In genomic region chr7:102337420-102337819, GRCh38 we compare ENCODE assay signal across 14 cellular contexts. TPM values are rescaled to one million over a fixed set of nuclear protein-coding genes. Genes with fewer than 3 reads are reported as not detected.
DNase-seq lines count a peak whose midpoint lies in the region; ATAC-seq, FAIRE-seq and TF ChIP-seq lines count a peak whose summit lies in the region.
"Not testable (repeated sequence)": the region's sequence is repeated elsewhere in the genome, so short reads cannot be mapped to it uniquely, and the experiment has no call there.
"Had no signal": no experiment of that assay in that cellular context is flagged by ENCODE, and none has a peak within 500 bp of the region (broad histone marks: within the 10 kb centered on the region; RNA-seq: fewer than 3 reads in every experiment).

No MANE protein-coding gene starts in this region.

- not testable (repeated sequence) for TF ChIP-seq CTCF in DOHH2 (IDR thresholded peaks at IDR 0.05; ENCODE audit: low read depth, low read length, poor library complexity, severe bottlenecking); OCI-LY3 (IDR thresholded peaks at IDR 0.05; ENCODE audit: low read depth, low read length); GM12878 (IDR thresholded peaks at IDR 0.05 in 2 of 3, conservative IDR thresholded peaks at IDR 0.05 in 1 of 3; ENCODE audit: control insufficient read depth in 2 of 3, extremely low read depth in 1 of 3, insufficient read depth in 1 of 3, low read depth in 3 of 3, low read length in 3 of 3)

- H3K79me2 ChIP-seq in DOHH2 (ENCODE audit: control insufficient read depth, low read length) = peaks cover 54% of the 10 kb centered on the region
- not testable (repeated sequence) for H3K79me2 ChIP-seq in OCI-LY3 (ENCODE audit: low read length); GM12878 (ENCODE audit: control insufficient read depth, insufficient read depth, low read length)

- H3K9ac ChIP-seq in OCI-LY3 (ENCODE audit: low read length) (peak overlapping the region; percentile 68), GM12878 (ENCODE audit: control insufficient read depth, insufficient read depth, low read length) (peak overlapping the region; percentile 50; the same call in 1 of the 2 replicates)

- H3K4me3 ChIP-seq in DOHH2 (ENCODE audit: low read length) = peak overlapping the region; percentile 77
- peak overlapping the region; percentile 73 for H3K4me3 ChIP-seq in OCI-LY3 (ENCODE audit: low read length)
- H3K4me3 ChIP-seq in SJCRH30 = peak overlapping the region; percentile 52
- H3K4me3 ChIP-seq in GM12878 = peak overlapping the region; percentile 41; the same call in 1 of the 2 replicates

- H3K4me2 ChIP-seq in DOHH2 (ENCODE audit: low read length) (peak overlapping the region; percentile 67), OCI-LY3 (ENCODE audit: low read length) (peak overlapping the region; percentile 82), GM12878 (ENCODE audit: control insufficient read depth, insufficient read depth) (peak overlapping the region; percentile 64; the same call in 1 of the 2 replicates)

- not testable (repeated sequence) for TF ChIP-seq POLR2A in GM12878 (IDR thresholded peaks at IDR 0.05; ENCODE audit: low read depth, low read length)

- POLR2A ChIA-PET in GM12878 (lab: Charles Lee) = interaction anchor here (0.6 to 1.6 kb wide), 5 partner anchors 32 to 1020 kb away, joined by 3 to 7 read pairs (median 4); no protein-coding TSS in a partner anchor

- not testable (repeated sequence) for TF ChIP-seq RAD21 in GM12878 (IDR thresholded peaks at IDR 0.05; ENCODE audit: insufficient read depth, low read depth, low read length)

- H2AFZ ChIP-seq in OCI-LY3 (ENCODE audit: low read depth, low read length) (peak overlapping the region; percentile 63; the same call in 1 of the 2 replicates), GM12878 (ENCODE audit: control insufficient read depth, low read depth, low read length) (peak overlapping the region; percentile 44)

- H3K36me3 ChIP-seq in DOHH2 (ENCODE audit: control insufficient read depth, low read length) = peaks cover 18% of the 10 kb centered on the region
- not testable (repeated sequence) for H3K36me3 ChIP-seq in OCI-LY3 (replicated peaks; ENCODE audit: low read depth, low read length); SJCRH30; GM12878 (ENCODE audit: control insufficient read depth in 2 of 2, insufficient read depth in 2 of 2, low read length in 1 of 2)

- TF ChIP-seq EP300 in GM12878 (IDR thresholded peaks at IDR 0.05; ENCODE audit: borderline replicate concordance in 1 of 2, control insufficient read depth in 1 of 2, low read depth in 2 of 2, low read length in 2 of 2) = not testable (repeated sequence)

- H3K4me1 ChIP-seq in DOHH2 (ENCODE audit: control insufficient read depth, low read length) = peaks cover 48% of the 10 kb centered on the region
- not testable (repeated sequence) for H3K4me1 ChIP-seq in OCI-LY3 (ENCODE audit: low read length); SJCRH30; GM12878 (ENCODE audit: control insufficient read depth, insufficient read depth, low read length)

- H3K27ac ChIP-seq in DOHH2 (ENCODE audit: low read depth, low read length) (peak overlapping the region; percentile 85), OCI-LY3 (ENCODE audit: low read length) (peak overlapping the region; percentile 63), GM12878 (ENCODE audit: control insufficient read depth, insufficient read depth) (peak overlapping the region; percentile 55)
- not testable (repeated sequence) for H3K27ac ChIP-seq in SJCRH30

- not testable (repeated sequence) for H3K27me3 ChIP-seq in DOHH2 (ENCODE audit: control insufficient read depth, low read length); OCI-LY3 (ENCODE audit: low read depth, low read length); SJCRH30; GM12878 (replicated peaks in 1 of 2; ENCODE audit: control insufficient read depth in 2 of 2, insufficient read depth in 2 of 2, low read length in 1 of 2)

- not testable (repeated sequence) for H3K9me2 ChIP-seq in DOHH2 (replicated peaks; ENCODE audit: control insufficient read depth, low read length)

- H4K20me1 ChIP-seq in DOHH2 (ENCODE audit: control insufficient read depth, insufficient read depth, low read depth, low read length); OCI-LY3 (ENCODE audit: insufficient read depth, low read length); GM12878 (ENCODE audit: control insufficient read depth, insufficient read depth): not testable (repeated sequence)

- RAD21 ChIA-PET in GM12878 (lab: Charles Lee; ENCODE audit: unreplicated experiment) = interaction anchor here (0.8 to 1.5 kb wide), 2 partner anchors 26 to 31 kb away, joined by 4 read pairs; no protein-coding TSS in a partner anchor

- WGBS in GM12878 (ENCODE audit: insufficient coverage, insufficient replicate concordance, low lambda C conversion rate, missing lambda C conversion rate) = 3% methylated on average over 4 of the region's 4 CpGs

- CTCF ChIA-PET in GM12878 (lab: Yijun Ruan, JAX) = not testable (repeated sequence)

- peak; percentile 77 for ATAC-seq in GM12878

- in situ Hi-C loops in GM12878 (cut with MboI) = not testable (repeated sequence)

- not testable (repeated sequence) for DNase-seq in GM18507 (ENCODE audit: extremely low spot score, insufficient read length, low read depth); SJCRH30; GM12878 (ENCODE audit: low read depth, low spot score)
- peak; percentile 58 for DNase-seq in NCI-H524 treated with DMSO at 0.1 percent for 48 hours (lab: John Stamatoyannopoulos, UW)

- BruUV-seq in GM12878 (replicated peaks; lab: Mats Ljungman, UMichigan) = not testable (repeated sequence)

- not testable (repeated sequence) for H3K9me3 ChIP-seq in DOHH2 (ENCODE audit: control insufficient read depth, insufficient read depth, low read length); OCI-LY3 (ENCODE audit: insufficient read depth, low read length); SJCRH30 (replicated peaks); GM12878 (replicated peaks; ENCODE audit: control insufficient read depth, insufficient read depth, low read length)

- peaks cover 18% of the 10 kb centered on the region for H3F3A ChIP-seq in DOHH2 (ENCODE audit: control insufficient read depth, insufficient read depth)

- SMC1A ChIA-PET in GM12878 (lab: Charles Lee; ENCODE audit: uncharacterized antibody, unreplicated experiment) = not testable (repeated sequence)

- FAIRE-seq in GM18507 (lab: Jason Lieb, UNC) = peak; percentile 58
- FAIRE-seq in GM12878 (lab: Jason Lieb, UNC) = not testable (repeated sequence)

- intact Hi-C loops in GM12878 (cut with micrococcal nuclease; ENCODE audit: unreplicated experiment) = not testable (repeated sequence)

RNA-seq across cellular contexts. Expression of gene SPDYE6, which starts 18.8 kb away (rescaled TPM):
- not detected in 2 replicates for total RNA-seq in SJCRH30 (2014; rRNA removed; shearing (Covaris generic))
- total RNA-seq in GM12878 (2013; cell fraction: nucleolus; rRNA removed) = not detected in 2 replicates
- total RNA-seq in GM12878 (2014; rRNA removed) (not detected in 2 replicates), GM12878 (2014; rRNA removed; fragmentation: Illumina TruSeq; extraction: Trizol) (not detected in 2 replicates), GM12878 (2021) (not detected in 2 replicates)
- 1.0 TPM for polyA plus RNA-seq in GM12878 (2011; ENCODE audit: low read depth)
- polyA plus RNA-seq in GM12878 (2011; rRNA removed) (not detected in 2 replicates), GM12878 (2014; fragmentation: Illumina TruSeq; extraction: Trizol) (not detected in 2 replicates), GM12878 (2014; fragmentation: Nextera tagmentation; extraction: Ambion mirVana) (under 1 TPM; 0.05 to 0.40 TPM), GM12878 (2014; rRNA removed) (not detected in 2 replicates), GM12878 (2016; fragmentation: Nextera tagmentation; extraction: Ambion mirVana) (1 to 10 TPM; 1.6 to 2.3 TPM)
- not detected in 2 replicates for polyA plus RNA-seq in GM12878 (2011; cell fraction: cytosol; rRNA removed)
- polyA plus RNA-seq in GM12878 (2011; cell fraction: nucleus; rRNA removed) = not detected in 2 replicates
- polyA plus RNA-seq in GM12878 (2012) = 2.1 and 2.8 TPM in 2 replicates
- 0.21 TPM in 1 of 2 replicates, not detected in the other for polyA minus RNA-seq in GM12878 (2011; rRNA and poly(A)+ RNA removed)
- not detected in 2 replicates for polyA minus RNA-seq in GM12878 (2011; cell fraction: cytosol; rRNA and poly(A)+ RNA removed)
- 0.19 TPM in 1 of 2 replicates, not detected in the other for polyA minus RNA-seq in GM12878 (2011; cell fraction: nucleus; rRNA and poly(A)+ RNA removed)
- total RNA-seq: A673; Calu3; CD8-positive, alpha-beta T cell; G401; H1; H9; IMR-90 had no signal
- polyA plus RNA-seq: AG04450, H1, IMR-90 had no signal

RNA-seq across cellular contexts. Expression of gene SH2B2, which starts 50.8 kb away (rescaled TPM):
- 12.3 and 13.4 TPM in 2 replicates for total RNA-seq in SJCRH30 (2014; rRNA removed; shearing (Covaris generic))
- total RNA-seq in GM12878 (2013; cell fraction: nucleolus; rRNA removed) = 23.0 and 36.2 TPM in 2 replicates
- 17.7 and 29.7 TPM in 2 replicates for total RNA-seq in GM12878 (2014; rRNA removed)
- 6.2 and 7.4 TPM in 2 replicates for total RNA-seq in GM12878 (2014; rRNA removed; fragmentation: Illumina TruSeq; extraction: Trizol)
- 54.1 and 55.1 TPM in 2 replicates for total RNA-seq in GM12878 (2021)
- polyA plus RNA-seq in GM12878 (2011; ENCODE audit: low read depth) = 4.9 TPM
- polyA plus RNA-seq in GM12878 (2011; rRNA removed) = 4.4 and 6.1 TPM in 2 replicates
- 11.5 and 16.0 TPM in 2 replicates for polyA plus RNA-seq in GM12878 (2011; cell fraction: cytosol; rRNA removed)
- 10.7 and 19.6 TPM in 2 replicates for polyA plus RNA-seq in GM12878 (2011; cell fraction: nucleus; rRNA removed)
- 28.7 and 31.7 TPM in 2 replicates for polyA plus RNA-seq in GM12878 (2012)
- 1.2 and 6.7 TPM in 2 replicates for polyA plus RNA-seq in GM12878 (2014; fragmentation: Illumina TruSeq; extraction: Trizol)
- polyA plus RNA-seq in GM12878 (2014; fragmentation: Nextera tagmentation; extraction: Ambion mirVana) = under 1 TPM in 1 of 2 experiments, not detected in 1; 0.13 TPM
- polyA plus RNA-seq in GM12878 (2014; rRNA removed) = 30.6 and 37.2 TPM in 2 replicates
- 10 to 100 TPM in 1 of 2 experiments, 1 to 10 TPM in 1; 1.4 to 24.6 TPM for polyA plus RNA-seq in GM12878 (2016; fragmentation: Nextera tagmentation; extraction: Ambion mirVana)
- 9.5 and 10.2 TPM in 2 replicates for polyA minus RNA-seq in GM12878 (2011; rRNA and poly(A)+ RNA removed)
- 9.9 and 12.2 TPM in 2 replicates for polyA minus RNA-seq in GM12878 (2011; cell fraction: cytosol; rRNA and poly(A)+ RNA removed)
- 3.9 and 7.9 TPM in 2 replicates for polyA minus RNA-seq in GM12878 (2011; cell fraction: nucleus; rRNA and poly(A)+ RNA removed)

RNA-seq across cellular contexts. Expression of gene PRKRIP1, which starts 58.7 kb away (rescaled TPM):
- 20.0 and 24.4 TPM in 2 replicates for total RNA-seq in SJCRH30 (2014; rRNA removed; shearing (Covaris generic))
- total RNA-seq in GM12878 (2013; cell fraction: nucleolus; rRNA removed) = 90.6 and 113 TPM in 2 replicates
- total RNA-seq in GM12878 (2014; rRNA removed) (26.4 and 27.8 TPM in 2 replicates), GM12878 (2014; rRNA removed; fragmentation: Illumina TruSeq; extraction: Trizol) (21.0 and 21.2 TPM in 2 replicates), GM12878 (2021) (25.1 and 32.4 TPM in 2 replicates)
- 31.0 TPM for polyA plus RNA-seq in GM12878 (2011; ENCODE audit: low read depth)
- polyA plus RNA-seq in GM12878 (2011; rRNA removed) (21.3 and 23.3 TPM in 2 replicates), GM12878 (2014; fragmentation: Illumina TruSeq; extraction: Trizol) (12.7 and 17.7 TPM in 2 replicates), GM12878 (2014; fragmentation: Nextera tagmentation; extraction: Ambion mirVana) (10 to 100 TPM; 17.0 to 18.3 TPM), GM12878 (2014; rRNA removed) (38.3 and 43.9 TPM in 2 replicates), GM12878 (2016; fragmentation: Nextera tagmentation; extraction: Ambion mirVana) (10 to 100 TPM; 31.6 to 38.4 TPM)
- 24.1 and 34.0 TPM in 2 replicates for polyA plus RNA-seq in GM12878 (2011; cell fraction: cytosol; rRNA removed)
- polyA plus RNA-seq in GM12878 (2011; cell fraction: nucleus; rRNA removed) = 80.6 and 93.3 TPM in 2 replicates
- polyA plus RNA-seq in GM12878 (2012) = 30.8 and 40.1 TPM in 2 replicates
- 6.1 and 11.8 TPM in 2 replicates for polyA minus RNA-seq in GM12878 (2011; rRNA and poly(A)+ RNA removed)
- polyA minus RNA-seq in GM12878 (2011; cell fraction: cytosol; rRNA and poly(A)+ RNA removed) = 5.9 and 7.0 TPM in 2 replicates
- polyA minus RNA-seq in GM12878 (2011; cell fraction: nucleus; rRNA and poly(A)+ RNA removed) = 16.8 and 30.2 TPM in 2 replicates
